In genomic region chr10:17190602-17191001, GRCh38 we compare ENCODE assay signal across 18 cellular contexts. TPM values are rescaled to one million over a fixed set of nuclear protein-coding genes. Genes with fewer than 3 reads are reported as not detected.
DNase-seq lines count a peak whose midpoint lies in the region; ATAC-seq, FAIRE-seq and TF ChIP-seq lines count a peak whose summit lies in the region.
"Had no signal": no experiment of that assay in that cellular context is flagged by ENCODE, and none has a peak within 500 bp of the region (broad histone marks: within the 10 kb centered on the region; RNA-seq: fewer than 3 reads in every experiment).

No MANE protein-coding gene starts in this region.

- CTCF ChIA-PET in HEK293 (lab: Yijun Ruan, JAX) (no interaction called here), K562 (lab: Yijun Ruan, JAX; ENCODE audit: low intra/inter-chr PET ratio) (no interaction called here)

- no TSS peak for BruUV-seq in K562 (replicated peaks; lab: Mats Ljungman, UMichigan)

- 0 out of 2 replicates have a peak, but pooled peaks cover 3% of the 10 kb centered on the region for H3K4me1 ChIP-seq in HEK293 (ENCODE audit: control insufficient read depth, insufficient read depth, low read length)
- no peaks in the 10 kb centered on the region for H3K4me1 ChIP-seq in K562 (replicated peaks in 1 of 2; ENCODE audit: control insufficient read depth in 2 of 2, insufficient read depth in 2 of 2, low read length in 2 of 2)
- H3K4me1 ChIP-seq in thyroid gland, result peaks cover 10 to 14% of the 10 kb centered on the region in 2 donors
- H3K4me1 ChIP-seq in foreskin keratinocyte, result no peaks in the 10 kb centered on the region
- H3K4me1 ChIP-seq: BE2C, Caco-2 had no signal

- FAIRE-seq in K562 (lab: Jason Lieb, UNC), result peak; percentile 6
- FAIRE-seq: GM12892 had no signal

- TF ChIP-seq CTCF in HEK293 (tag by site-specific recombination; IDR thresholded peaks at IDR 0.05) (no peak), K562 (IDR thresholded peaks at IDR 0.05 in 2 of 3, conservative IDR thresholded peaks at IDR 0.05 in 1 of 3; ENCODE audit: insufficient read depth in 2 of 3, low read depth in 1 of 3, low read length in 3 of 3) (no peak), neural crest cell (conservative IDR thresholded peaks at IDR 0.05) (no peak), thyroid gland (IDR thresholded peaks at IDR 0.05) (no peak), foreskin keratinocyte (conservative IDR thresholded peaks at IDR 0.05) (no peak)

- H2AFZ ChIP-seq in K562 (ENCODE audit: low read depth, low read length), result no peak overlapping the region

- 51% methylated on average over 2 of the region's 2 CpGs for WGBS in K562 (ENCODE audit: insufficient coverage, low coverage, missing lambda C conversion rate)
- 91% methylated on average over 2 of the region's 2 CpGs for WGBS in thyroid gland, 2 donors

- no peak overlapping the region for H3K4me2 ChIP-seq in K562 (ENCODE audit: insufficient read depth, low read length)

- no peaks in the 10 kb centered on the region for H3K79me2 ChIP-seq in K562 (ENCODE audit: control insufficient read depth, insufficient read depth, low read length)

- peak overlapping the region in 1 of 2 experiments; percentile 46; a peak in 1 of 4 replicates for H3K9ac ChIP-seq in K562 (ENCODE audit: insufficient read depth in 1 of 2, low read depth in 2 of 2, low read length in 2 of 2)

- H3K36me3 ChIP-seq in HEK293 (ENCODE audit: control insufficient read depth in 2 of 2, insufficient read depth in 1 of 2, low read length in 2 of 2) (no peaks in the 10 kb centered on the region), K562 (ENCODE audit: control insufficient read depth, insufficient read depth, low read length) (no peaks in the 10 kb centered on the region), thyroid gland (no peaks in the 10 kb centered on the region)
- H3K36me3 ChIP-seq: BE2C had no signal

- no peaks in the 10 kb centered on the region for H3K9me1 ChIP-seq in K562 (ENCODE audit: control insufficient read depth, insufficient read depth, low read length)

- no peak for TF ChIP-seq RAD21 in K562 (CRISPR knock-in tag; conservative IDR thresholded peaks at IDR 0.05 in 1 of 2, IDR thresholded peaks at IDR 0.05 in 1 of 2)

- ATAC-seq in K562, result no peak; the same call in 2 of the 3 replicates
- ATAC-seq in foreskin keratinocyte, result no peak
- no peak for ATAC-seq in left lobe of liver
- ATAC-seq: CD8-positive, alpha-beta T cell had no signal

- no peak for TF ChIP-seq POLR2A in K562 (conservative IDR thresholded peaks at IDR 0.05)
- TF ChIP-seq POLR2A in thyroid gland (IDR thresholded peaks at IDR 0.05), result no peak

- in situ Hi-C loops in K562 (cut with MboI), result no loop called here

- H3K4me3 ChIP-seq in HEK293 (ENCODE audit: low read depth, low read length) (no peak overlapping the region), K562 (no peak overlapping the region), thyroid gland (replicated peaks in 1 of 3) (no peak overlapping the region)

- intact Hi-C loops in K562 (cut with micrococcal nuclease) (no loop called here), thyroid gland (cut with DNase I) (no loop called here)

- no peak overlapping the region for H3K4me3 Mint-ChIP-seq in neural crest cell
- H3K4me3 Mint-ChIP-seq: CD8-positive, alpha-beta T cell; H9 had no signal

- H4K20me1 ChIP-seq in K562 (replicated peaks; ENCODE audit: control insufficient read depth, insufficient read depth, low read length), result no peaks in the 10 kb centered on the region

- peak overlapping the region; percentile 13 for H3K27ac Mint-ChIP-seq in neural crest cell (ENCODE audit: unreplicated experiment)
- H3K27ac Mint-ChIP-seq: CD8-positive, alpha-beta T cell; IgD-negative memory B cell had no signal

- H3K9me3 ChIP-seq in HEK293 (ENCODE audit: control insufficient read depth, insufficient read depth, low read depth, low read length), result no peaks in the 10 kb centered on the region
- no peaks in the 10 kb centered on the region; the same call in 1 of the 2 replicates for H3K9me3 ChIP-seq in K562 (replicated peaks; ENCODE audit: control insufficient read depth, insufficient read depth, low read depth, low read length)
- H3K9me3 ChIP-seq in thyroid gland, result no peaks in the 10 kb centered on the region
- H3K9me3 ChIP-seq: Caco-2 had no signal

- H3K4me1 Mint-ChIP-seq in neural crest cell, result peaks cover 4% of the 10 kb centered on the region

- H3K36me3 Mint-ChIP-seq in neural crest cell (ENCODE audit: low read depth), result peaks cover 8% of the 10 kb centered on the region

- H3K9me3 Mint-ChIP-seq in neural crest cell, result peaks cover 7% of the 10 kb centered on the region
- H3K9me3 Mint-ChIP-seq: CD8-positive, alpha-beta T cell; IgD-negative memory B cell had no signal

- H3K27me3 ChIP-seq in K562 (ENCODE audit: control insufficient read depth in 2 of 2, insufficient read depth in 2 of 2, low read length in 2 of 2) (no peaks in the 10 kb centered on the region), thyroid gland (no peaks in the 10 kb centered on the region), foreskin keratinocyte (no peaks in the 10 kb centered on the region)
- H3K27me3 ChIP-seq: BE2C had no signal

- no peak for TF ChIP-seq EP300 in K562 (IDR thresholded peaks at IDR 0.05; ENCODE audit: low read length)

- POLR2A ChIA-PET in HEK293 (lab: Yijun Ruan, JAX) (interaction anchor here (1.2 kb wide), 1 partner anchor 39 kb away, joined by 5 read pairs; no protein-coding TSS in a partner anchor), K562 (lab: Yijun Ruan, JAX) (interaction anchor here (0.6 kb wide), 3 partner anchors 14 to 1065 kb away, joined by 3 read pairs; no protein-coding TSS in a partner anchor)

- H3K27ac ChIP-seq in HEK293 (ENCODE audit: extremely low read depth, low read depth, low read length), result no peak overlapping the region
- no peak overlapping the region for H3K27ac ChIP-seq in K562 (ENCODE audit: extremely low read depth, low read depth, low read length)
- H3K27ac ChIP-seq in thyroid gland, result peak overlapping the region; percentile 6 to 37 (median 33)
- H3K27ac ChIP-seq in foreskin keratinocyte, result no peak overlapping the region
- H3K27ac ChIP-seq: C4-2B had no signal

- DNase-seq in K562 (ENCODE audit: extremely low read depth in 1 of 4, low spot score in 3 of 4) (no peak), neural crest cell (ENCODE audit: low read depth, low spot score) (no peak), thyroid gland (no peak), COLO668 (lab: John Stamatoyannopoulos, UW; ENCODE audit: unreplicated experiment) (no peak), foreskin keratinocyte (no peak), left lobe of liver (ENCODE audit: low spot score) (no peak)
- DNase-seq: 8988T; BE2C; Caco-2; CD8-positive, alpha-beta T cell; DND-41; GDM1; GOT3; H9 had no signal

- H3K27me3 Mint-ChIP-seq in neural crest cell (ENCODE audit: low read depth), result no peaks in the 10 kb centered on the region
- H3K27me3 Mint-ChIP-seq: IgD-negative memory B cell had no signal

TF ChIP-seq in HEK293, 187 proteins besides CTCF, POLR2A, EP300 and RAD21 (continues in another document):
- TF ChIP-seq ZFP37 (tag by site-specific recombination; IDR thresholded peaks at IDR 0.05), result no peak

RNA-seq across cellular contexts. Expression of gene TRDMT1, which starts 10.9 kb away (rescaled TPM):
- total RNA-seq in K562 (2011; cell fraction: chromatin; rRNA removed; ENCODE audit: low replicate concordance), result 5.7 and 18.9 TPM in 2 replicates
- 2.3 and 4.5 TPM in 2 replicates for total RNA-seq in K562 (2011; cell fraction: nucleolus; rRNA removed)
- 10.6 and 14.4 TPM in 2 replicates for total RNA-seq in K562 (2011; cell fraction: nucleoplasm; rRNA removed)
- total RNA-seq in K562 (2014; rRNA removed) (5.6 and 6.9 TPM in 2 replicates), K562 (2014; rRNA removed; fragmentation: Illumina TruSeq; extraction: Trizol) (10.5 and 10.7 TPM in 2 replicates), K562 (2015; rRNA removed; fragmentation: Illumina TruSeq; extraction: Trizol) (5.6 and 7.0 TPM in 2 replicates), K562 (2021) (9.1 and 10.2 TPM in 2 replicates), neural crest cell (17.3 and 20.6 TPM in 2 replicates), thyroid gland (10 to 100 TPM; 29.4 to 39.7 (median 31.7) TPM), foreskin keratinocyte (5.3 and 5.7 TPM in 2 replicates), left lobe of liver (1.1 TPM)
- polyA plus RNA-seq in K562 (2011; rRNA removed) (6.9 and 12.6 TPM in 2 replicates), K562 (2014; fragmentation: Illumina TruSeq; extraction: Trizol) (6.5 and 9.6 TPM in 2 replicates), K562 (2014; fragmentation: Nextera tagmentation; extraction: Ambion mirVana) (1 to 10 TPM; 8.7 to 9.3 TPM), K562 (2014; rRNA removed) (5.4 and 6.2 TPM in 2 replicates), foreskin keratinocyte (2.8 and 3.2 TPM in 2 replicates)
- polyA plus RNA-seq in K562 (2011; cell fraction: cytosol; rRNA removed), result 1.8 and 2.4 TPM in 2 replicates
- polyA plus RNA-seq in K562 (2011; cell fraction: nucleus; rRNA removed), result 5.4 and 6.7 TPM in 2 replicates
- 4.1 and 6.4 TPM in 2 replicates for polyA plus RNA-seq in K562 (2012)
- polyA minus RNA-seq in K562 (2011; rRNA and poly(A)+ RNA removed), result 10.9 and 12.3 TPM in 2 replicates
- polyA minus RNA-seq in K562 (2011; cell fraction: cytosol; rRNA and poly(A)+ RNA removed), result 4.1 and 7.2 TPM in 2 replicates
- 7.5 and 12.0 TPM in 2 replicates for polyA minus RNA-seq in K562 (2011; cell fraction: nucleus; rRNA and poly(A)+ RNA removed)

RNA-seq across cellular contexts. Expression of gene VIM, which starts 37.4 kb away (rescaled TPM):
- 119 and 160 TPM in 2 replicates for total RNA-seq in K562 (2011; cell fraction: chromatin; rRNA removed; ENCODE audit: low replicate concordance)
- 119 and 169 TPM in 2 replicates for total RNA-seq in K562 (2011; cell fraction: nucleolus; rRNA removed)
- 116 and 178 TPM in 2 replicates for total RNA-seq in K562 (2011; cell fraction: nucleoplasm; rRNA removed)
- 604 and 655 TPM in 2 replicates for total RNA-seq in K562 (2014; rRNA removed)
- total RNA-seq in K562 (2014; rRNA removed; fragmentation: Illumina TruSeq; extraction: Trizol), result 264 and 301 TPM in 2 replicates
- total RNA-seq in K562 (2015; rRNA removed; fragmentation: Illumina TruSeq; extraction: Trizol), result 441 and 490 TPM in 2 replicates
- total RNA-seq in K562 (2021), result 571 and 621 TPM in 2 replicates
- polyA plus RNA-seq in K562 (2011; rRNA removed), result 300 and 518 TPM in 2 replicates
- 296 and 577 TPM in 2 replicates for polyA plus RNA-seq in K562 (2011; cell fraction: cytosol; rRNA removed)
- 267 and 332 TPM in 2 replicates for polyA plus RNA-seq in K562 (2011; cell fraction: nucleus; rRNA removed)
- polyA plus RNA-seq in K562 (2012), result 869 and 1,478 TPM in 2 replicates
- polyA plus RNA-seq in K562 (2014; fragmentation: Illumina TruSeq; extraction: Trizol), result 458 and 481 TPM in 2 replicates
- polyA plus RNA-seq in K562 (2014; fragmentation: Nextera tagmentation; extraction: Ambion mirVana), result 100 to 1,000 TPM in 1 of 2 experiments, 10 to 100 TPM in 1; 86.0 to 123 TPM
- 275 and 383 TPM in 2 replicates for polyA plus RNA-seq in K562 (2014; rRNA removed)
- 448 and 611 TPM in 2 replicates for polyA minus RNA-seq in K562 (2011; rRNA and poly(A)+ RNA removed)
- 361 and 458 TPM in 2 replicates for polyA minus RNA-seq in K562 (2011; cell fraction: cytosol; rRNA and poly(A)+ RNA removed)
- 168 and 199 TPM in 2 replicates for polyA minus RNA-seq in K562 (2011; cell fraction: nucleus; rRNA and poly(A)+ RNA removed)
- 1,786 and 1,791 TPM in 2 replicates for total RNA-seq in neural crest cell
- 1,000 to 10,000 TPM; 2,201 to 4,711 (median 2,567) TPM for total RNA-seq in thyroid gland
- total RNA-seq in foreskin keratinocyte, result 1,186 and 2,083 TPM in 2 replicates
- 1,106 and 1,757 TPM in 2 replicates for polyA plus RNA-seq in foreskin keratinocyte
- total RNA-seq in left lobe of liver, result 55.4 TPM

Comparison
In these comparisons a context has a peak if more than half of its experiments do, and no peak if none do; other contexts are left out.
1. H3K27ac ChIP-seq: peak in thyroid gland (3 of 3); none in HEK293 (single experiment), K562 (single experiment) and foreskin keratinocyte (single experiment).